In genomic region chr3:98734311-98734710, GRCh38 we compare ENCODE assay signal across 8 cellular contexts. TPM values are rescaled to one million over a fixed set of nuclear protein-coding genes. Genes with fewer than 3 reads are reported as not detected.
A peak's percentile ranks its signal among the peaks of the same experiment; 100 is the strongest.
DNase-seq lines count a peak whose midpoint lies in the region; ATAC-seq and TF ChIP-seq lines count a peak whose summit lies in the region.

No MANE protein-coding gene starts in this region.

- H3K4me3 ChIP-seq in adipocyte (ENCODE audit: low read length) (peak overlapping the region; percentile 90), suprapubic skin (peak overlapping the region; percentile 92), mucosa of descending colon (no peak overlapping the region)

- H3K9me3 ChIP-seq in adipocyte (ENCODE audit: control insufficient read depth, low read length) (no peaks in the 10 kb centered on the region), suprapubic skin (no peaks in the 10 kb centered on the region), mucosa of descending colon (no peaks in the 10 kb centered on the region)

- WGBS in suprapubic skin = 38% methylated on average over 4 of the region's 4 CpGs

- ATAC-seq in HG02938 (IDR thresholded peaks at IDR 0.05; ENCODE audit: unreplicated experiment) (no peak), mucosa of descending colon (no peak)

- TF ChIP-seq CTCF in suprapubic skin (IDR thresholded peaks at IDR 0.05) = no peak
- no peak for TF ChIP-seq CTCF in mucosa of descending colon (IDR thresholded peaks at IDR 0.05)

- peak; percentile 45 for DNase-seq in NCI-H2171 treated with DMSO at 0.1 percent for 48 hours (lab: John Stamatoyannopoulos, UW)
- no peak for DNase-seq in NCI-H2171 (lab: John Stamatoyannopoulos, UW)
- no peak for DNase-seq in adipocyte (ENCODE audit: low read depth)
- DNase-seq in iris pigment epithelial cell (ENCODE audit: low read depth) = peak; percentile 50
- no peak for DNase-seq in suprapubic skin (ENCODE audit: low spot score in 2 of 2)
- no peak for DNase-seq in NCI-H226
- no peak for DNase-seq in mucosa of descending colon

- no peak overlapping the region for H3K27ac ChIP-seq in suprapubic skin

- intact Hi-C loops in mucosa of descending colon (cut with DNase I, micrococcal nuclease) = no loop called here

- TF ChIP-seq POLR2A in suprapubic skin (IDR thresholded peaks at IDR 0.05) = no peak

- no peak for TF ChIP-seq EP300 in suprapubic skin (IDR thresholded peaks at IDR 0.05)

- H3K36me3 ChIP-seq in adipocyte (ENCODE audit: control insufficient read depth, insufficient read depth, low read length, severe bottlenecking) (no peaks in the 10 kb centered on the region), suprapubic skin (no peaks in the 10 kb centered on the region), mucosa of descending colon (ENCODE audit: low read depth) (no peaks in the 10 kb centered on the region)

- H3K4me1 ChIP-seq in adipocyte (ENCODE audit: control insufficient read depth, insufficient read depth, low read length) = peaks cover 14% of the 10 kb centered on the region
- H3K4me1 ChIP-seq in suprapubic skin = peaks cover 11% of the 10 kb centered on the region
- peaks cover 9% of the 10 kb centered on the region for H3K4me1 ChIP-seq in mucosa of descending colon (ENCODE audit: low read depth)

- H3K27me3 ChIP-seq in adipocyte (replicated peaks; ENCODE audit: control insufficient read depth, insufficient read depth, low read length) (no peaks in the 10 kb centered on the region), suprapubic skin (no peaks in the 10 kb centered on the region)

- peak overlapping the region; percentile 79 for H3K9ac ChIP-seq in adipocyte (ENCODE audit: low read length)

RNA-seq across cellular contexts. Expression of gene ST3GAL6, which starts 28.8 kb away (rescaled TPM):
- 10 to 100 TPM; 13.1 to 48.0 (median 20.6) TPM for total RNA-seq in suprapubic skin
- 10 to 100 TPM in 1 of 3 donors, 1 to 10 TPM in 2; 1.4 to 10.9 (median 2.3) TPM for total RNA-seq in mucosa of descending colon

Comparison
In these comparisons a context has a peak if more than half of its experiments do, and no peak if none do; other contexts are left out.
1. DNase-seq: peak in NCI-H2171 treated with DMSO at 0.1 percent for 48 hours (single experiment) and iris pigment epithelial cell (single experiment); none in NCI-H2171 (single experiment), adipocyte (single experiment), suprapubic skin (0 of 2), NCI-H226 (single experiment) and mucosa of descending colon (0 of 3).